In genomic region chr10:1538121-1538520, GRCh38 we compare ENCODE assay signal across 28 cellular contexts.
DNase-seq lines count a peak whose midpoint lies in the region; ATAC-seq, FAIRE-seq and TF ChIP-seq lines count a peak whose summit lies in the region.
"Had no signal": no experiment of that assay in that cellular context is flagged by ENCODE, and none has a peak within 500 bp of the region (broad histone marks: within the 10 kb centered on the region; RNA-seq: fewer than 3 reads in every experiment).

No MANE protein-coding gene starts in this region.

- H4K91ac ChIP-seq in H1 (replicated peaks; ENCODE audit: insufficient read length, low read length), result no peak overlapping the region

- ATAC-seq in sciatic nerve (no peak), upper lobe of left lung (ENCODE audit: low FRiP score in 2 of 2) (peak; percentile 24 to 62)

- CTCF ChIA-PET in H1 (lab: Charles Lee; ENCODE audit: partially characterized antibody) (no interaction called here), MCF 10A (lab: Yijun Ruan, JAX) (no interaction called here)

- TF ChIP-seq EP300 in H1 (IDR thresholded peaks at IDR 0.05; ENCODE audit: borderline replicate concordance in 1 of 2, low read depth in 2 of 2, low read length in 2 of 2) (no peak), upper lobe of left lung (IDR thresholded peaks at IDR 0.05) (no peak)

- H3K4me3 ChIP-seq in H1 (ENCODE audit: extremely low read depth in 1 of 4, insufficient read depth in 2 of 4, low read depth in 3 of 4, low read length in 4 of 4), result no peak overlapping the region
- no peak overlapping the region for H3K4me3 ChIP-seq in upper lobe of left lung
- H3K4me3 ChIP-seq in colonic mucosa, result no peak overlapping the region
- H3K4me3 ChIP-seq: A549; BLaER1 treated with 17β-estradiol and CSF1 and Interleukin-3, amounts not matched to agents 10 nM and 100 nM; K562; PC-9; SJSA1 had no signal

- whole genome bisulfite sequencing in H1 (ENCODE audit: extremely low coverage in 1 of 2, insufficient coverage in 1 of 2, insufficient read length in 1 of 2, insufficient replicate concordance in 2 of 2, low coverage in 1 of 2, low lambda C conversion rate in 2 of 2, missing lambda C conversion rate in 1 of 2), 2 experiments, result 87% methylated on average over 7 of the region's 8 CpGs; no CpG with 5 or more reads in 1 of the 2 experiments
- 78 to 80% methylated on average over 3 to 8 of the region's 8 CpGs for WGBS in upper lobe of left lung, 2 donors

- H2BK120ac ChIP-seq in H1 (replicated peaks; ENCODE audit: low read depth, low read length), result no peak overlapping the region

- no peak overlapping the region for H2BK20ac ChIP-seq in H1 (ENCODE audit: low read length)

- TF ChIP-seq CTCF in H1 (IDR thresholded peaks at IDR 0.05; ENCODE audit: control extremely low read depth in 1 of 3, insufficient read depth in 1 of 3, low read depth in 1 of 3, low read length in 3 of 3), result no peak
- TF ChIP-seq CTCF in nephron progenitor cell (IDR thresholded peaks at IDR 0.05), result no peak
- TF ChIP-seq CTCF in upper lobe of left lung (IDR thresholded peaks at IDR 0.05), result no peak
- no peak for TF ChIP-seq CTCF in MCF 10A (IDR thresholded peaks at IDR 0.05; ENCODE audit: unreplicated experiment)
- TF ChIP-seq CTCF in colonic mucosa (IDR thresholded peaks at IDR 0.05), result no peak

- no peak overlapping the region for H2BK15ac ChIP-seq in H1 (ENCODE audit: low read length)

- H3K36me3 Mint-ChIP-seq in nephron progenitor cell (ENCODE audit: low read depth) (no peaks in the 10 kb centered on the region), MCF 10A (ENCODE audit: insufficient read depth, unreplicated experiment) (peaks cover 6% of the 10 kb centered on the region)

- H3K23me2 ChIP-seq in H1 (ENCODE audit: low read depth, low read length), result no peaks in the 10 kb centered on the region

- H2BK12ac ChIP-seq in H1 (ENCODE audit: low read depth, low read length), result no peak overlapping the region

- H2AK5ac ChIP-seq in H1 (ENCODE audit: low read depth, low read length), result no peak overlapping the region

- H2AFZ ChIP-seq in H1 (ENCODE audit: low read length), result no peak overlapping the region
- H2AFZ ChIP-seq: PC-9 had no signal

- H3K27ac ChIP-seq in H1 (ENCODE audit: low read depth, low read length), result no peak overlapping the region
- no peak overlapping the region for H3K27ac ChIP-seq in upper lobe of left lung
- H3K27ac ChIP-seq in colonic mucosa, result no peak overlapping the region
- H3K27ac ChIP-seq: A549; BLaER1 treated with 17β-estradiol and CSF1 and Interleukin-3, amounts not matched to agents 10 nM and 100 nM; PC-9; SJSA1 had no signal

- TF ChIP-seq RAD21 in H1 (IDR thresholded peaks at IDR 0.05 in 1 of 2, conservative IDR thresholded peaks at IDR 0.05 in 1 of 2; ENCODE audit: low read depth in 2 of 2, low read length in 2 of 2), result no peak

- H4K20me1 ChIP-seq in H1 (replicated peaks in 1 of 2; ENCODE audit: control insufficient read depth in 1 of 2, insufficient read depth in 2 of 2, low read length in 2 of 2), result no peaks in the 10 kb centered on the region

- TF ChIP-seq POLR2A in H1 (IDR thresholded peaks at IDR 0.05; ENCODE audit: control extremely low read depth in 1 of 2, low read depth in 2 of 2, low read length in 2 of 2) (no peak), upper lobe of left lung (IDR thresholded peaks at IDR 0.05) (no peak)

- H3K79me1 ChIP-seq in H1 (ENCODE audit: low read depth, low read length), result no peaks in the 10 kb centered on the region

- H3K27ac Mint-ChIP-seq in nephron progenitor cell (peak overlapping the region; percentile 68), MCF 10A (ENCODE audit: low read depth, unreplicated experiment) (no peak overlapping the region)
- H3K27ac Mint-ChIP-seq: CD4-positive, alpha-beta T cell had no signal

- H3K27me3 Mint-ChIP-seq in nephron progenitor cell (ENCODE audit: low read depth, poor library complexity), result peaks cover 6% of the 10 kb centered on the region
- H3K27me3 Mint-ChIP-seq in MCF 10A (ENCODE audit: insufficient read depth, unreplicated experiment), result no peaks in the 10 kb centered on the region

- H3K4me2 ChIP-seq in H1 (ENCODE audit: insufficient read depth in 1 of 2, low read depth in 2 of 2, low read length in 2 of 2), result no peak overlapping the region
- H3K4me2 ChIP-seq: A549; BLaER1 treated with 17β-estradiol and CSF1 and Interleukin-3, amounts not matched to agents 10 nM and 100 nM; PC-9 had no signal

- H3K27me3 ChIP-seq in H1 (replicated peaks in 1 of 4; ENCODE audit: control insufficient read depth in 3 of 4, extremely low read depth in 1 of 4, insufficient read depth in 3 of 4, low read length in 3 of 4) (no peaks in the 10 kb centered on the region), upper lobe of left lung (no peaks in the 10 kb centered on the region), colonic mucosa (no peaks in the 10 kb centered on the region)
- H3K27me3 ChIP-seq: SJSA1 had no signal

- POLR2A ChIA-PET in H1 (lab: Charles Lee; ENCODE audit: partially characterized antibody), result no interaction called here
- POLR2A ChIA-PET in MCF 10A (lab: Yijun Ruan, JAX), result no interaction called here

- H4K5ac ChIP-seq in H1 (ENCODE audit: insufficient read length, low read depth, low read length), result no peak overlapping the region

- no peak overlapping the region for H3K9ac ChIP-seq in H1 (replicated peaks in 1 of 4; ENCODE audit: extremely low read depth in 1 of 4, low read depth in 3 of 4, low read length in 3 of 4)
- no peak overlapping the region for H3K9ac ChIP-seq in colonic mucosa (ENCODE audit: low read depth in 2 of 2, low read length in 2 of 2)
- H3K9ac ChIP-seq: BLaER1 treated with 17β-estradiol and CSF1 and Interleukin-3, amounts not matched to agents 10 nM and 100 nM had no signal

- H3K36me3 ChIP-seq in H1 (ENCODE audit: control insufficient read depth in 2 of 4, insufficient read depth in 4 of 4, low read length in 3 of 4) (no peaks in the 10 kb centered on the region), upper lobe of left lung (no peaks in the 10 kb centered on the region), colonic mucosa (no peaks in the 10 kb centered on the region)
- H3K36me3 ChIP-seq: BLaER1 treated with 17β-estradiol and CSF1 and Interleukin-3, amounts not matched to agents 10 nM and 100 nM; SJSA1 had no signal

- H3K56ac ChIP-seq in H1 (replicated peaks; ENCODE audit: insufficient read length, low read depth, low read length), result no peak overlapping the region

- intact Hi-C loops in sciatic nerve (cut with DNase I) (no loop called here), MCF 10A (cut with micrococcal nuclease) (no loop called here), colonic mucosa (cut with DNase I) (no loop called here)

- no peak for DNase-seq in H1 (ENCODE audit: low read depth in 1 of 2, low spot score in 2 of 2)
- no peak for DNase-seq in nephron progenitor cell
- peak; percentile 43 for DNase-seq in sciatic nerve (ENCODE audit: low spot score)
- no peak for DNase-seq in upper lobe of left lung
- no peak for DNase-seq in MCF 10A (ENCODE audit: unreplicated experiment)
- DNase-seq in colonic mucosa, result no peak
- DNase-seq in NCI-H2171 (lab: John Stamatoyannopoulos, UW), result no peak
- DNase-seq: AML-193; CD4-positive, alpha-beta T cell; COR-L47; DMS53; H7; Kasumi-1; NCI-H1105 treated with DMSO at 0.1 percent for 48 hours; NCI-H146; NCI-H2029; NCI-H446 treated with DMSO at 0.1 percent for 48 hours; NCI-H526; NCI-H82; NK-92 treated with Interleukin-12 subunit alpha and Interleukin-12 subunit beta, amount 100 ng/mL, for 24 hours; PC-9; Right ventricle myocardium superior had no signal

- H3K4me3 Mint-ChIP-seq in nephron progenitor cell (no peak overlapping the region), MCF 10A (ENCODE audit: unreplicated experiment) (no peak overlapping the region)
- H3K4me3 Mint-ChIP-seq: CD4-positive, alpha-beta T cell had no signal

- no peak overlapping the region for H3K4ac ChIP-seq in H1 (replicated peaks; ENCODE audit: insufficient read length, low read depth, low read length)

- no TSS peak for BruUV-seq in MCF 10A (replicated peaks; lab: Mats Ljungman, UMichigan)

- H3K4me1 Mint-ChIP-seq in nephron progenitor cell (peaks cover 4% of the 10 kb centered on the region), MCF 10A (ENCODE audit: insufficient read depth, unreplicated experiment) (no peaks in the 10 kb centered on the region)

- no peak overlapping the region for H2BK5ac ChIP-seq in H1 (ENCODE audit: low read depth, low read length)

- H3K9me3 Mint-ChIP-seq in nephron progenitor cell (peaks cover 8% of the 10 kb centered on the region), MCF 10A (ENCODE audit: unreplicated experiment) (no peaks in the 10 kb centered on the region)
- H3K9me3 Mint-ChIP-seq: CD4-positive, alpha-beta T cell had no signal

- no peak overlapping the region for H3K18ac ChIP-seq in H1 (ENCODE audit: extremely low read depth, low read length)

- H3K4me1 ChIP-seq in H1 (replicated peaks in 1 of 4; ENCODE audit: control insufficient read depth in 3 of 4, insufficient read depth in 4 of 4, low read length in 3 of 4) (no peaks in the 10 kb centered on the region), upper lobe of left lung (no peaks in the 10 kb centered on the region), colonic mucosa (no peaks in the 10 kb centered on the region)
- H3K4me1 ChIP-seq: A549, SJSA1 had no signal

- no peak for FAIRE-seq in H1 (lab: Jason Lieb, UNC)
- FAIRE-seq: A549, GM18507, HTR-8/SVneo, K562 had no signal

- no peaks in the 10 kb centered on the region for H3K79me2 ChIP-seq in H1 (ENCODE audit: control insufficient read depth in 1 of 2, insufficient read depth in 2 of 2, low read length in 2 of 2)

- H3K9me3 ChIP-seq in H1 (ENCODE audit: insufficient read depth in 2 of 2, low read depth in 1 of 2, low read length in 1 of 2) (no peaks in the 10 kb centered on the region), upper lobe of left lung (no peaks in the 10 kb centered on the region), colonic mucosa (no peaks in the 10 kb centered on the region)
- H3K9me3 ChIP-seq: A549, SJSA1 had no signal

- no peak overlapping the region for H3K23ac ChIP-seq in H1 (ENCODE audit: insufficient read length)

- H3K14ac ChIP-seq in H1 (ENCODE audit: insufficient read length), result no peak overlapping the region

- 0 out of 2 replicates have a peak overlapping the region, but pooled peaks have one; percentile 14 for H4K8ac ChIP-seq in H1 (ENCODE audit: extremely low read depth, insufficient read depth, low read length)

TF ChIP-seq in H1, 55 proteins besides CTCF, POLR2A, EP300 and RAD21:
- TF ChIP-seq ASH2L (IDR thresholded peaks at IDR 0.05; ENCODE audit: low read length) (no peak), POLR2AphosphoS5 (IDR thresholded peaks at IDR 0.05; ENCODE audit: low read depth, low read length) (no peak), SUZ12 (IDR thresholded peaks at IDR 0.05; ENCODE audit: low read length) (no peak)
